ENCODE assay signal across 15 cellular contexts in genomic region chr9:136645343-136645902, GRCh38. TPM values are rescaled to one million over a fixed set of nuclear protein-coding genes. Genes with fewer than 3 reads are reported as not detected.
DNase-seq lines count a peak whose midpoint lies in the region; ATAC-seq, FAIRE-seq and TF ChIP-seq lines count a peak whose summit lies in the region.
"Had no signal": no experiment of that assay in that cellular context is flagged by ENCODE, and none has a peak within 500 bp of the region (broad histone marks: within the 10 kb centered on the region; RNA-seq: fewer than 3 reads in every experiment).

No MANE protein-coding gene starts in this region.

- H3K27ac ChIP-seq in BLaER1 = peak overlapping the region; percentile 96
- H3K27ac ChIP-seq in kidney (ENCODE audit: low read depth in 2 of 2, low read length in 2 of 2) = peak overlapping the region; percentile 70 to 83
- H3K27ac ChIP-seq in rectal smooth muscle tissue (ENCODE audit: low read depth, low read length) = peak overlapping the region; percentile 40

- peaks cover 20% of the 10 kb centered on the region for H3K27me3 Mint-ChIP-seq in activated B cell treated with CpG ODN at 0.5 μM for 24 hours

- H3K4me2 ChIP-seq in BLaER1 = peak overlapping the region; percentile 99

- H3K27ac Mint-ChIP-seq in activated B cell treated with CpG ODN at 0.5 μM for 24 hours = no peak overlapping the region
- H3K27ac Mint-ChIP-seq: activated CD4-positive, alpha-beta T cell treated with anti-CD3 and anti-CD28 coated beads, Interleukin-2, amount 10 ng/mL, durations not matched to agents 7 days and 5 days; GM23338 had no signal

- no peak for FAIRE-seq in kidney (lab: Jason Lieb, UNC)

- CTCF ChIA-PET in activated B cell treated with CpG ODN at 0.5 μM for 24 hours (lab: Charles Lee) = no interaction called here

- H3K36me3 Mint-ChIP-seq in activated B cell treated with CpG ODN at 0.5 μM for 24 hours (ENCODE audit: low read depth) = no peaks in the 10 kb centered on the region

- H3K4me1 Mint-ChIP-seq in activated B cell treated with CpG ODN at 0.5 μM for 24 hours = peaks cover 26% of the 10 kb centered on the region
- H3K4me1 Mint-ChIP-seq: activated CD4-positive, alpha-beta T cell treated with anti-CD3 and anti-CD28 coated beads, Interleukin-2, amount 10 ng/mL, durations not matched to agents 7 days and 5 days had no signal

- DNase-seq in activated B cell treated with CpG ODN at 0.5 μM for 24 hours = peak; percentile 19
- DNase-seq in kidney = no peak
- DNase-seq in ecto neural progenitor cell (ENCODE audit: low spot score) = no peak
- DNase-seq in HT-29 (ENCODE audit: low spot score) = no peak
- DNase-seq in hippocampal formation (lab: John Stamatoyannopoulos, UW) = no peak
- DNase-seq: ACHN; activated CD4-positive, alpha-beta T cell treated with anti-CD3 and anti-CD28 coated beads, Interleukin-2, amount 10 ng/mL, durations not matched to agents 7 days and 5 days; activated T-cell treated with anti-CD3 and anti-CD28 coated beads, Interleukin-2, amount 50 U/mL, for 48 hours; Calu3; NCI-H82; stimulated activated CD4-positive, alpha-beta T cell treated with anti-CD3 and anti-CD28 coated beads, Interleukin-2, amount 100 ng/mL, for 48 hours had no signal

- H3K27me3 ChIP-seq in BLaER1 (peaks cover 11% of the 10 kb centered on the region; the same call in 1 of the 2 replicates), rectal smooth muscle tissue (ENCODE audit: control insufficient read depth, insufficient read depth, low read length) (peaks cover 8% of the 10 kb centered on the region)

- H3K4me3 Mint-ChIP-seq in activated B cell treated with CpG ODN at 0.5 μM for 24 hours = no peak overlapping the region
- H3K4me3 Mint-ChIP-seq: activated CD4-positive, alpha-beta T cell treated with anti-CD3 and anti-CD28 coated beads, Interleukin-2, amount 10 ng/mL, durations not matched to agents 7 days and 5 days; GM23338 had no signal

- intact Hi-C loops in activated B cell treated with CpG ODN at 0.5 μM for 24 hours (cut with micrococcal nuclease) = no loop called here
- intact Hi-C loops in kidney (cut with DNase I) = no loop called here

- H3K9me3 Mint-ChIP-seq in activated B cell treated with CpG ODN at 0.5 μM for 24 hours = no peaks in the 10 kb centered on the region
- H3K9me3 Mint-ChIP-seq: activated CD4-positive, alpha-beta T cell treated with anti-CD3 and anti-CD28 coated beads, Interleukin-2, amount 10 ng/mL, durations not matched to agents 7 days and 5 days; GM23338 had no signal

- POLR2A ChIA-PET in activated B cell treated with CpG ODN at 0.5 μM for 24 hours (lab: Charles Lee) = interaction anchor here (1.5 kb wide), 1 partner anchor 83 kb away, joined by 3 read pairs; no protein-coding TSS in a partner anchor

- H4K20me1 ChIP-seq in BLaER1 = no peaks in the 10 kb centered on the region

- H3K9me3 ChIP-seq in BLaER1 (no peaks in the 10 kb centered on the region), kidney (ENCODE audit: control insufficient read depth in 1 of 2, low read length in 2 of 2) (no peaks in the 10 kb centered on the region)

- H3K9ac ChIP-seq in BLaER1 = peak overlapping the region; percentile 82
- H3K9ac ChIP-seq in kidney (ENCODE audit: low read length in 2 of 2) = peak overlapping the region in 1 of 2 donors; percentile 19
- no peak overlapping the region for H3K9ac ChIP-seq in rectal smooth muscle tissue (ENCODE audit: low read length)

- TF ChIP-seq CTCF in activated B cell treated with CpG ODN at 0.5 μM for 24 hours (IDR thresholded peaks at IDR 0.05) (no peak), kidney (IDR thresholded peaks at IDR 0.05; ENCODE audit: borderline replicate concordance, extremely low read depth, insufficient read depth) (no peak)

- H3K4me3 ChIP-seq in BLaER1 (peak overlapping the region; percentile 66), kidney (ENCODE audit: low read length in 2 of 2) (no peak overlapping the region), rectal smooth muscle tissue (ENCODE audit: low read length) (no peak overlapping the region)
- H3K4me3 ChIP-seq: GM23338 had no signal

- H3K36me3 ChIP-seq in BLaER1 (no peaks in the 10 kb centered on the region), kidney (ENCODE audit: control insufficient read depth in 1 of 2, insufficient read depth in 2 of 2, low read length in 2 of 2) (no peaks in the 10 kb centered on the region), rectal smooth muscle tissue (ENCODE audit: control insufficient read depth, insufficient read depth, low read length) (no peaks in the 10 kb centered on the region)

- peaks cover 100% of the 10 kb centered on the region for H3K4me1 ChIP-seq in BLaER1
- H3K4me1 ChIP-seq in kidney (ENCODE audit: control insufficient read depth in 1 of 2, insufficient read depth in 1 of 2, low read depth in 1 of 2, low read length in 2 of 2) = peaks cover 0 to 14% of the 10 kb centered on the region in 2 donors
- H3K4me1 ChIP-seq in rectal smooth muscle tissue (ENCODE audit: control insufficient read depth, insufficient read depth, low read length) = no peaks in the 10 kb centered on the region

- ATAC-seq in activated B cell treated with CpG ODN at 0.5 μM for 24 hours (ENCODE audit: low read depth) = no peak
- no peak for ATAC-seq in activated CD4-positive, CD25-positive, alpha-beta regulatory T cell treated with anti-CD3 and anti-CD28 coated beads, Interleukin-2, amount 50 U/mL, for 24 hours

RNA-seq across cellular contexts. Expression of gene EGFL7, which starts 17.3 kb away (rescaled TPM):
- total RNA-seq in activated B cell treated with CpG ODN at 0.5 μM for 24 hours = not detected in 2 replicates
- 140 TPM for total RNA-seq in kidney
- 137 TPM for polyA plus RNA-seq in kidney (ENCODE audit: insufficient read depth, low read depth, low replicate concordance)
- 3.2 and 6.4 TPM in 2 replicates for total RNA-seq in HT-29 (2014; rRNA removed; shearing (Covaris generic))

RNA-seq across cellular contexts. Expression of gene AGPAT2, which starts 41.8 kb away (rescaled TPM):
- 16.6 and 17.1 TPM in 2 replicates for total RNA-seq in activated B cell treated with CpG ODN at 0.5 μM for 24 hours
- 83.6 TPM for total RNA-seq in kidney
- 73.4 TPM for polyA plus RNA-seq in kidney (ENCODE audit: insufficient read depth, low read depth, low replicate concordance)
- total RNA-seq in HT-29 (2014; rRNA removed; shearing (Covaris generic)) = 160 and 167 TPM in 2 replicates

Comparison
In these comparisons a context has a peak if more than half of its experiments do, and no peak if none do; other contexts are left out.
1. H3K27ac ChIP-seq: peak in every context shown above with its lines; median percentile 96 in BLaER1; 76 in kidney; 40 in rectal smooth muscle tissue.
2. RNA of gene EGFL7, which starts 17.3 kb away (total RNA-seq): 140 TPM in kidney (single experiment); 3.2 to 6.4 TPM in HT-29 and not detected in activated B cell treated with CpG ODN at 0.5 μM for 24 hours; every median in the first group is over 10 times any median in the second.